10 cellular contexts compared by ENCODE assay signal in the genomic region with DNA sequence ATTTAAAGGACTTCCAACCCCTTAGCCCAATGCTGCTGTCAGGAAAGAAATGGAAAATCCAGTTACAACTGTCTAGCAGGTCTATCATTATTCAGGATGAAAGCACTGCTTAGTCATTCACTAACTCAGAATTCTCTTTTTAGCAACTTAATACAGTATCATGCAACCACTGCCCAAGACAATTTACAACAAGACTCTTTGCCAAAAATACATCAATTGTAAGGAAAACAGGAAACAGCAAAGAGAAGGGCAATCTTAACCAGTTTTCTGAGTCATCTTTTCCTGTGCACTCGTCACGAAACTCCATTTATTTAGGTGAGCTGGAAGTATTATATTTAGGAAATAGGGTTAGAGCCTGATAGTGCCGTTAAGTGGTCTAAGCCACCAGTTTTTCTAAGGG.
DNase-seq lines count a peak whose midpoint lies in the region; ATAC-seq, FAIRE-seq and TF ChIP-seq lines count a peak whose summit lies in the region.
"Had no signal": no experiment of that assay in that cellular context is flagged by ENCODE, and none has a peak within 500 bp of the region (broad histone marks: within the 10 kb centered on the region; RNA-seq: fewer than 3 reads in every experiment).

No MANE protein-coding gene starts in this region.

- DNase-seq in MG63 (peak; percentile 42), astrocyte of the spinal cord (ENCODE audit: low read depth, low spot score) (peak; percentile 92), left lung (no peak), NCI-H2196 treated with DMSO at 0.1 percent for 48 hours (lab: John Stamatoyannopoulos, UW; ENCODE audit: unreplicated experiment) (no peak), D721Med (ENCODE audit: insufficient read length, low spot score) (no peak)
- DNase-seq in stimulated activated CD4-positive, alpha-beta T cell treated with anti-CD3 and anti-CD28 coated beads, Interleukin-1b, Interleukin-23, amount 100 ng/mL, for 48 hours = no peak
- DNase-seq: activated CD4-positive, alpha-beta T cell treated with anti-CD3 and anti-CD28 coated beads, Interleukin-2, amount 10 ng/mL, durations not matched to agents 7 days and 5 days; NCI-H526 had no signal

- peaks cover 0 to 7% (median 0%) of the 10 kb centered on the region in 11 experiments; a peak in 3 of 22 replicates for H3K9me3 ChIP-seq in BLaER1 treated with 17β-estradiol and CSF1 and Interleukin-3, amounts not matched to agents 10 nM and 100 nM (replicated peaks in 1 of 11)
- H3K9me3 ChIP-seq in MG63 = peaks cover 4% of the 10 kb centered on the region; the same call in 1 of the 2 replicates
- H3K9me3 ChIP-seq in left lung = no peaks in the 10 kb centered on the region

- H3K36me3 ChIP-seq in BLaER1 treated with 17β-estradiol and CSF1 and Interleukin-3, amounts not matched to agents 10 nM and 100 nM = no peaks in the 10 kb centered on the region
- H3K36me3 ChIP-seq in MG63 (no peaks in the 10 kb centered on the region; the same call in 1 of the 2 replicates), left lung (no peaks in the 10 kb centered on the region)

- no peaks in the 10 kb centered on the region for H3K27me3 ChIP-seq in BLaER1 treated with 17β-estradiol and CSF1 and Interleukin-3, amounts not matched to agents 10 nM and 100 nM
- H3K27me3 ChIP-seq in MG63 = no peaks in the 10 kb centered on the region
- H3K27me3 ChIP-seq in left lung = no peaks in the 10 kb centered on the region

- no peak for FAIRE-seq in D721Med (lab: Jason Lieb, UNC)

- no peak for TF ChIP-seq CTCF in astrocyte of the spinal cord (IDR thresholded peaks at IDR 0.05; ENCODE audit: low read depth, low read length)
- TF ChIP-seq CTCF in left lung (IDR thresholded peaks at IDR 0.05) = no peak
- no peak for TF ChIP-seq CTCF in D721Med (IDR thresholded peaks at IDR 0.05; ENCODE audit: insufficient read depth, missing control alignments)

- in situ Hi-C loops in astrocyte of the spinal cord (cut with HindIII; ENCODE audit: low sequenced_read_pairs) = no loop called here

- H3K4me1 ChIP-seq in BLaER1 treated with 17β-estradiol and CSF1 and Interleukin-3, amounts not matched to agents 10 nM and 100 nM = peaks cover 9 to 34% (median 17%) of the 10 kb centered on the region in 10 experiments; a peak in 18 of 20 replicates
- no peaks in the 10 kb centered on the region for H3K4me1 ChIP-seq in left lung

- peak; percentile 21 for ATAC-seq in left lung
- no peak for ATAC-seq in GM21528 (IDR thresholded peaks at IDR 0.05; ENCODE audit: low FRiP score, unreplicated experiment)

- H3K4me3 ChIP-seq in BLaER1 treated with 17β-estradiol and CSF1 and Interleukin-3, amounts not matched to agents 10 nM and 100 nM = no peak overlapping the region; a peak in 1 of 20 replicates
- no peak overlapping the region for H3K4me3 ChIP-seq in MG63
- no peak overlapping the region for H3K4me3 ChIP-seq in astrocyte of the spinal cord (ENCODE audit: low read depth, low read length)
- no peak overlapping the region for H3K4me3 ChIP-seq in left lung

- H3K27ac ChIP-seq in BLaER1 treated with 17β-estradiol and CSF1 and Interleukin-3, amounts not matched to agents 10 nM and 100 nM = peak overlapping the region in 4 of 11 experiments; percentile 28 to 51 (median 39); a peak in 7 of 22 replicates
- H3K27ac ChIP-seq in left lung = no peak overlapping the region

- H4K20me1 ChIP-seq in BLaER1 treated with 17β-estradiol and CSF1 and Interleukin-3, amounts not matched to agents 10 nM and 100 nM = no peaks in the 10 kb centered on the region

- H3K9ac ChIP-seq in BLaER1 treated with 17β-estradiol and CSF1 and Interleukin-3, amounts not matched to agents 10 nM and 100 nM = no peak overlapping the region

- intact Hi-C loops in left lung (cut with DNase I) = no loop called here

- peak overlapping the region; percentile 28 to 72 (median 57) for H3K4me2 ChIP-seq in BLaER1 treated with 17β-estradiol and CSF1 and Interleukin-3, amounts not matched to agents 10 nM and 100 nM

Comparison
In these comparisons a context has a peak if more than half of its experiments do, and no peak if none do; other contexts are left out.
1. DNase-seq: peak in MG63 (single experiment) and astrocyte of the spinal cord (single experiment); none in left lung (0 of 2), NCI-H2196 treated with DMSO at 0.1 percent for 48 hours (single experiment), D721Med (single experiment) and stimulated activated CD4-positive, alpha-beta T cell treated with anti-CD3 and anti-CD28 coated beads, Interleukin-1b, Interleukin-23, amount 100 ng/mL, for 48 hours (single experiment).